ENCODE assay signal across 8 cellular contexts in genomic region chr6:116268589-116269293, GRCh38. TPM values are rescaled to one million over a fixed set of nuclear protein-coding genes. Genes with fewer than 3 reads are reported as not detected.
DNase-seq lines count a peak whose midpoint lies in the region; ATAC-seq and TF ChIP-seq lines count a peak whose summit lies in the region.

No MANE protein-coding gene starts in this region.

- DNase-seq in AG04449 (ENCODE audit: low read depth, low spot score) (peak; percentile 42), NAMALWA (ENCODE audit: low spot score) (peak; percentile 87), SK-MEL-5 (ENCODE audit: low read depth, low spot score) (peak; percentile 85), erythroblast (lab: John Stamatoyannopoulos, UW) (peak; percentile 82 to 84), occipital lobe (lab: John Stamatoyannopoulos, UW) (no peak)

- TF ChIP-seq CTCF in AG04449 (IDR thresholded peaks at IDR 0.05; ENCODE audit: insufficient read depth, low read length, missing control alignments): peak; percentile 74
- TF ChIP-seq CTCF in GM12875 (IDR thresholded peaks at IDR 0.05; ENCODE audit: borderline replicate concordance, insufficient read depth, low read depth, low read length): peak; percentile 59; the same call in 1 of the 2 replicates
- TF ChIP-seq CTCF in nephron (IDR thresholded peaks at IDR 0.05; ENCODE audit: unreplicated experiment in 3 of 3): peak; percentile 89 to 96 (median 92)

- H3K27me3 Mint-ChIP-seq in nephron (ENCODE audit: low read depth): no peaks in the 10 kb centered on the region

- H3K4me1 Mint-ChIP-seq in nephron: peaks cover 9% of the 10 kb centered on the region

- POLR2A ChIA-PET in AG04449 (lab: Yijun Ruan, JAX): interaction anchor here (0.5 to 1.5 kb wide), 3 partner anchors 11 to 40 kb away, joined by 3 to 7 read pairs (median 5); partner anchors contain the start of genes TSPYL1 and TSPYL4

- ATAC-seq in HG02610 (IDR thresholded peaks at IDR 0.05; ENCODE audit: unreplicated experiment): peak; percentile 84

- in situ Hi-C loops in SK-MEL-5 (cut with HindIII; ENCODE audit: low pct_unique_long_range_greater_than_20kb, low sequenced_read_pairs): no loop called here

- CTCF ChIA-PET in AG04449 (lab: Yijun Ruan, JAX): interaction anchor here (0.6 to 10.3 kb wide), 81 partner anchors 9 to 420 kb away, joined by 3 to 143 read pairs (median 4); partner anchors contain the start of genes CALHM4, CALHM5, RWDD1 and TSPYL1

- peaks cover 38% of the 10 kb centered on the region for H3K36me3 Mint-ChIP-seq in nephron (ENCODE audit: low read depth)

- no peak overlapping the region for H3K27ac Mint-ChIP-seq in nephron

- TF ChIP-seq POLR2A in erythroblast (IDR thresholded peaks at IDR 0.05; ENCODE audit: low read length): no peak

- no peak overlapping the region for H3K4me3 Mint-ChIP-seq in nephron

- peaks cover 6% of the 10 kb centered on the region for H3K9me3 Mint-ChIP-seq in nephron

- H3K4me3 ChIP-seq in AG04449 (ENCODE audit: low read depth, low read length): no peak overlapping the region
- H3K4me3 ChIP-seq in GM12875 (ENCODE audit: low read depth, low read length): no peak overlapping the region

RNA-seq across cellular contexts. Expression of gene TSPYL1, which starts 11.0 kb away (rescaled TPM):
- total RNA-seq in SK-MEL-5 (2014; rRNA removed; shearing (Covaris generic)): 37.4 and 40.2 TPM in 2 replicates
- polyA plus RNA-seq in SK-MEL-5 (2015; cell fraction: cytosol; rRNA removed): 34.3 and 35.7 TPM in 2 replicates
- polyA plus RNA-seq in SK-MEL-5 (2015; cell fraction: nucleus; rRNA removed): 15.6 and 20.6 TPM in 2 replicates
- total RNA-seq in occipital lobe: 205 TPM

RNA-seq across cellular contexts. Expression of gene TSPYL4, which starts 14.9 kb away (rescaled TPM):
- 6.1 and 7.4 TPM in 2 replicates for total RNA-seq in SK-MEL-5 (2014; rRNA removed; shearing (Covaris generic))
- polyA plus RNA-seq in SK-MEL-5 (2015; cell fraction: cytosol; rRNA removed): 5.6 and 6.0 TPM in 2 replicates
- 38.0 and 48.3 TPM in 2 replicates for polyA plus RNA-seq in SK-MEL-5 (2015; cell fraction: nucleus; rRNA removed)
- total RNA-seq in occipital lobe: 70.2 TPM
